Comparison of ENCODE assay signal across 10 cellular contexts in the genomic region with DNA sequence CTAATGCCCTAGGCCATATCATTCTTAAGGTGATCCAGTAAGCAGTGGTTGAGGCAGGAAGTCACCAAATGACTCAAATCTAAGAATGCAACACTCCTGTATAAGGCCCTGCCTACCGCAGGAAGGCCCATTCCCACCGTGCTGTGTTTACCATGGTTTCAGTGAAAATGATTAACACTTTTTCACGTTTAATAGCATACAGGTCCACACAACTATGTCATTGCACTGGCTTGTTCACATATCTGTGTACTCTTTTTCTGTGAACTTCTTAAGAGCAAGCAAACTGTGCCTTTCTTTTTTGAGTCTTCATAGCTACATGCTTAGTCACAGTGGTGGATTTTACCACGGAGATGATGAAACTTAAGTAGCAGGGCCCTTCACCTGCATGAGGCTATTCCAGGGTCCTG.
DNase-seq lines count a peak whose midpoint lies in the region; ATAC-seq and FAIRE-seq lines count a peak whose summit lies in the region.
"Had no signal": no experiment of that assay in that cellular context is flagged by ENCODE, and none has a peak within 500 bp of the region (broad histone marks: within the 10 kb centered on the region; RNA-seq: fewer than 3 reads in every experiment).

No MANE protein-coding gene starts in this region.

- H3K36me3 Mint-ChIP-seq in activated T-cell treated with anti-CD3 and anti-CD28 coated beads, Interleukin-2, amount 50 U/mL, for 72 hours (ENCODE audit: insufficient read depth in 2 of 2), result no peaks in the 10 kb centered on the region

- DNase-seq in activated T-cell treated with anti-CD3 and anti-CD28 coated beads, Interleukin-2, amount 50 U/mL, for 72 hours, result peak in 1 of 2 donors; percentile 11
- no peak for DNase-seq in activated T-cell treated with anti-CD3 and anti-CD28 coated beads, Interleukin-2, amount 50 U/mL, for 1 hour
- DNase-seq in SW480 (ENCODE audit: low spot score), result peak; percentile 53
- peak; percentile 69 for DNase-seq in urothelium cell line (ENCODE audit: low spot score)
- DNase-seq in middle frontal gyrus (ENCODE audit: extremely low spot score, low spot score), result no peak
- no peak for DNase-seq in NCI-H2227 treated with DMSO at 0.1 percent for 48 hours (lab: John Stamatoyannopoulos, UW)
- no peak for DNase-seq in HAP-1 (ENCODE audit: low spot score in 2 of 2)

- no peaks in the 10 kb centered on the region for H3K27me3 ChIP-seq in HAP-1 (ENCODE audit: low read depth)

- H3K27me3 Mint-ChIP-seq in activated T-cell treated with anti-CD3 and anti-CD28 coated beads, Interleukin-2, amount 50 U/mL, for 72 hours (ENCODE audit: low read depth), result no peaks in the 10 kb centered on the region

- H3K9me3 Mint-ChIP-seq in activated T-cell treated with anti-CD3 and anti-CD28 coated beads, Interleukin-2, amount 50 U/mL, for 72 hours, result no peaks in the 10 kb centered on the region
- H3K9me3 Mint-ChIP-seq: T-helper 2 cell treated with Interferon-gamma antibody and Interleukin-4, amounts not matched to agents 5 μg/mL and 100 μg/mL, for 36 hours had no signal

- no peaks in the 10 kb centered on the region for H3K4me1 ChIP-seq in HAP-1

- H3K4me1 Mint-ChIP-seq in activated T-cell treated with anti-CD3 and anti-CD28 coated beads, Interleukin-2, amount 50 U/mL, for 72 hours (ENCODE audit: low read depth), result no peaks in the 10 kb centered on the region

- no peak overlapping the region for H3K27ac Mint-ChIP-seq in activated T-cell treated with anti-CD3 and anti-CD28 coated beads, Interleukin-2, amount 50 U/mL, for 72 hours
- H3K27ac Mint-ChIP-seq: T-helper 2 cell treated with Interferon-gamma antibody and Interleukin-4, amounts not matched to agents 5 μg/mL and 100 μg/mL, for 36 hours had no signal

- H3K36me3 ChIP-seq in HAP-1 (replicated peaks), result no peaks in the 10 kb centered on the region

- FAIRE-seq in urothelium cell line (lab: Jason Lieb, UNC), result peak; percentile 63
- FAIRE-seq: colon had no signal

- no peaks in the 10 kb centered on the region for H3K9me3 ChIP-seq in HAP-1

- no peak overlapping the region for H3K4me3 Mint-ChIP-seq in activated T-cell treated with anti-CD3 and anti-CD28 coated beads, Interleukin-2, amount 50 U/mL, for 72 hours
- H3K4me3 Mint-ChIP-seq: T-helper 2 cell treated with Interferon-gamma antibody and Interleukin-4, amounts not matched to agents 5 μg/mL and 100 μg/mL, for 36 hours had no signal

- no peak overlapping the region for H3K4me3 ChIP-seq in HAP-1

- in situ Hi-C loops in HAP-1 (cut with MboI; ENCODE audit: low sequenced_read_pairs), result no loop called here

- peak; percentile 52 to 79 for ATAC-seq in activated T-cell treated with anti-CD3 and anti-CD28 coated beads, Interleukin-2, amount 50 U/mL, for 72 hours (replicated peaks in 1 of 2)
- peak; percentile 96 for ATAC-seq in HG03060 (IDR thresholded peaks at IDR 0.05; ENCODE audit: low read depth, unreplicated experiment)

Comparison
In these comparisons a context has a peak if more than half of its experiments do, and no peak if none do; other contexts are left out.
1. DNase-seq: peak in SW480 (single experiment) and urothelium cell line (single experiment); none in activated T-cell treated with anti-CD3 and anti-CD28 coated beads, Interleukin-2, amount 50 U/mL, for 1 hour (single experiment), middle frontal gyrus (single experiment), NCI-H2227 treated with DMSO at 0.1 percent for 48 hours (single experiment) and HAP-1 (0 of 2).